In the genomic region with DNA sequence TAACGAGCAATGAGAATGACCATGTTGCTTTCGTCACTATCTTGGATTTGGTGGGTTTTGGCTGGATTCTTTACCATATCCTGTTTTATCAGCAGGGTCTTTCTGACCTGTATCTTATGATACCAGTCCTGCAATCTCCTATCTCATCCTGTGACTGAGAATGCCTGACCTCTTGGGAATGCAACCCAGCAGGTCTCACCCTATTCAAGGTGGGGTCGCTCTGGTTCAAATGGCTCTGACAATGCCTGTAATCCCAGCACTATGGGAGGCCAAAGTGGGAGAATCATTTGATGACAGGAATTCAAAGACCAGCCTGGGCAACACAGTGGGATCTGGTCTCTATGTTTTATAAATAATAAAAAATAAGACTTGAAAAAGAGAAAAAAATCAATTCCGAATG, we compare ENCODE assay signal across 28 cellular contexts.
"Had no signal": no experiment of that assay in that cellular context is flagged by ENCODE, and none has a peak within 500 bp of the region (broad histone marks: within the 10 kb centered on the region; RNA-seq: fewer than 3 reads in every experiment).

No MANE protein-coding gene starts in this region.

- H3K9me3 Mint-ChIP-seq: activated B cell treated with CpG ODN at 0.5 μM for 24 hours; activated CD8-positive, alpha-beta T cell treated with anti-CD3 and anti-CD28 coated beads for 36 hours; activated T-cell treated with anti-CD3 and anti-CD28 coated beads, Interleukin-2, amount 50 U/mL, for 4 hours; activated T-helper 17 cell treated with anti-CD3 and anti-CD28 coated beads, Interleukin-2, amount 50 U/mL, for 72 hours; central memory CD8-positive, alpha-beta T cell; dendritic cell treated with granulocyte-macrophage colony-stimulating factor and Interleukin-4, amounts not matched to agents 40 ng/mL and 50 ng/mL, for 4 days; endodermal cell had no signal

- H3K27ac Mint-ChIP-seq: activated B cell treated with CpG ODN at 0.5 μM for 24 hours; activated CD8-positive, alpha-beta T cell treated with anti-CD3 and anti-CD28 coated beads for 36 hours; activated naive CD8-positive, alpha-beta T cell; activated T-helper 17 cell treated with anti-CD3 and anti-CD28 coated beads, Interleukin-2, amount 50 U/mL, for 72 hours; dendritic cell treated with granulocyte-macrophage colony-stimulating factor and Interleukin-4, amounts not matched to agents 40 ng/mL and 50 ng/mL, for 4 days; endodermal cell had no signal

- H3K27me3 Mint-ChIP-seq: activated B cell treated with CpG ODN at 0.5 μM for 24 hours; dendritic cell treated with granulocyte-macrophage colony-stimulating factor and Interleukin-4, amounts not matched to agents 40 ng/mL and 50 ng/mL, for 4 days had no signal

- H3K4me3 ChIP-seq: coronary artery, dorsolateral prefrontal cortex had no signal

- H3K36me3 ChIP-seq: brain microvascular endothelial cell, WERI-Rb-1 had no signal

- H3K36me3 Mint-ChIP-seq: activated naive CD8-positive, alpha-beta T cell had no signal

- ATAC-seq: activated CD4-positive, CD25-positive, alpha-beta regulatory T cell treated with anti-CD3 and anti-CD28 coated beads, Interleukin-2, amount 50 U/mL, for 24 hours; activated CD8-positive, alpha-beta T cell treated with anti-CD3 and anti-CD28 coated beads for 36 hours; activated T-cell treated with anti-CD3 and anti-CD28 coated beads, Interleukin-2, amount 50 U/mL, for 4 hours; activated T-helper 17 cell treated with anti-CD3 and anti-CD28 coated beads, Interleukin-2, amount 50 U/mL, for 72 hours; esophagus mucosa had no signal

- DNase-seq: activated B cell treated with CpG ODN at 0.5 μM for 24 hours; activated CD4-positive, alpha-beta T cell treated with anti-CD3 and anti-CD28 coated beads for 48 hours; activated CD4-positive, alpha-beta T cell treated with anti-CD3 and anti-CD28 coated beads, Interleukin-2, amount 50 U/mL, for 1 hour; activated CD4-positive, alpha-beta T cell treated with anti-CD3 and anti-CD28 coated beads, Interleukin-2, amount 50 U/mL, for 48 hours; activated CD8-positive, alpha-beta memory T cell treated with anti-CD3 and anti-CD28 coated beads for 24 hours; activated CD8-positive, alpha-beta T cell treated with anti-CD3 and anti-CD28 coated beads for 36 hours; activated effector memory CD4-positive, alpha-beta T cell treated with Interleukin-2 at 50 U/mL for 16 hours; activated gamma-delta T cell treated with Interleukin-2 at 50 U/mL for 16 hours; activated naive CD4-positive, alpha-beta T cell treated with anti-CD3 and anti-CD28 coated beads, Interleukin-2, amount 50 U/mL, for 16 hours; activated naive CD4-positive, alpha-beta T cell treated with Interleukin-2 at 50 U/mL for 16 hours; activated T-cell treated with anti-CD3 and anti-CD28 coated beads, Interleukin-2, amount 50 U/mL, for 4 hours; amniotic stem cell; anterior cingulate cortex; brain microvascular endothelial cell; dorsolateral prefrontal cortex; effector memory CD4-positive, alpha-beta T cell; endodermal cell; foreskin fibroblast; head of caudate nucleus; T-helper 2 cell; WERI-Rb-1 had no signal

- H3K27ac ChIP-seq: brain microvascular endothelial cell, coronary artery, dorsolateral prefrontal cortex, WERI-Rb-1 had no signal

- H3K4me3 Mint-ChIP-seq: activated B cell treated with CpG ODN at 0.5 μM for 24 hours; activated CD8-positive, alpha-beta T cell treated with anti-CD3 and anti-CD28 coated beads for 36 hours; activated naive CD8-positive, alpha-beta T cell; activated T-cell treated with anti-CD3 and anti-CD28 coated beads, Interleukin-2, amount 50 U/mL, for 4 hours; activated T-helper 17 cell treated with anti-CD3 and anti-CD28 coated beads, Interleukin-2, amount 50 U/mL, for 72 hours; central memory CD8-positive, alpha-beta T cell; dendritic cell treated with granulocyte-macrophage colony-stimulating factor and Interleukin-4, amounts not matched to agents 40 ng/mL and 50 ng/mL, for 4 days; endodermal cell had no signal

- H3K27me3 ChIP-seq: brain microvascular endothelial cell, dorsolateral prefrontal cortex had no signal

- H3K4me1 Mint-ChIP-seq: activated B cell treated with CpG ODN at 0.5 μM for 24 hours; activated T-helper 17 cell treated with anti-CD3 and anti-CD28 coated beads, Interleukin-2, amount 50 U/mL, for 72 hours; central memory CD8-positive, alpha-beta T cell; endodermal cell had no signal
